Comparison of ENCODE assay signal across 8 cellular contexts in genomic region chr18:63155169-63155852, GRCh38.
A peak's percentile ranks its signal among the peaks of the same experiment; 100 is the strongest.
DNase-seq lines count a peak whose midpoint lies in the region; ATAC-seq and TF ChIP-seq lines count a peak whose summit lies in the region.

No MANE protein-coding gene starts in this region.

- H3K4me3 ChIP-seq in PC-3 (ENCODE audit: low read length) (peak overlapping the region; percentile 39), gastrocnemius medialis (peak overlapping the region; percentile 15 to 42 (median 31))

- H3K4me1 ChIP-seq in PC-3 (ENCODE audit: insufficient read depth, low read length), result peaks cover 7% of the 10 kb centered on the region; the same call in 1 of the 2 replicates
- peaks cover 27 to 34% of the 10 kb centered on the region in 2 donors for H3K4me1 ChIP-seq in gastrocnemius medialis

- in situ Hi-C loops in gastrocnemius medialis (cut with MboI; ENCODE audit: low sequenced_read_pairs in 4 of 4), result loop anchor here in 1 of 4 donors (10.0 kb wide), 1 partner anchor 99 kb away; no protein-coding TSS in a partner anchor

- no peak for TF ChIP-seq POLR2A in gastrocnemius medialis (IDR thresholded peaks at IDR 0.05)

- no peaks in the 10 kb centered on the region for H4K20me1 ChIP-seq in PC-3 (ENCODE audit: low read length)

- TF ChIP-seq CTCF in PC-3 (conservative IDR thresholded peaks at IDR 0.05; ENCODE audit: low read depth, low read length) (peak; percentile 75), gastrocnemius medialis (IDR thresholded peaks at IDR 0.05 in 4 of 5, conservative IDR thresholded peaks at IDR 0.05 in 1 of 5) (peak; percentile 76 to 85 (median 80))

- H3K9me3 ChIP-seq in PC-3 (ENCODE audit: low read length) (no peaks in the 10 kb centered on the region), gastrocnemius medialis (no peaks in the 10 kb centered on the region)

- peak overlapping the region; percentile 65 for H3K4me2 ChIP-seq in PC-3 (ENCODE audit: low read length)

- TF ChIP-seq EP300 in Ishikawa (IDR thresholded peaks at IDR 0.05; ENCODE audit: borderline replicate concordance), result no peak

- no peaks in the 10 kb centered on the region for H3K79me2 ChIP-seq in PC-3 (ENCODE audit: low read length)

- no peaks in the 10 kb centered on the region for H3K9me2 ChIP-seq in PC-3 (replicated peaks; ENCODE audit: low read length)

- POLR2A ChIA-PET in PC-3 (lab: Charles Lee; ENCODE audit: unreplicated experiment), result no interaction called here

- BruUV-seq in PC-3 (replicated peaks; lab: Mats Ljungman, UMichigan), result no TSS peak

- CTCF ChIA-PET in PC-3 (lab: Charles Lee), result interaction anchor here (0.6 kb wide), 1 partner anchor 24 kb away, joined by 3 read pairs; no protein-coding TSS in a partner anchor

- DNase-seq in DMS153 treated with DMSO at 0.1 percent for 48 hours (lab: John Stamatoyannopoulos, UW; ENCODE audit: unreplicated experiment) (peak; percentile 96), PC-3 (peak; percentile 55), Right ventricle myocardium superior (peak; percentile 64), gastrocnemius medialis (peak; percentile 58 to 77), mesenteric fat pad (ENCODE audit: low spot score) (no peak)
- peak; percentile 92 for DNase-seq in activated effector memory CD4-positive, alpha-beta T cell treated with anti-CD3 and anti-CD28 coated beads, Interleukin-2, amount 50 U/mL, for 16 hours

- peaks cover 36% of the 10 kb centered on the region for H3K27me3 ChIP-seq in PC-3 (ENCODE audit: low read length)
- H3K27me3 ChIP-seq in gastrocnemius medialis, result no peaks in the 10 kb centered on the region

- ATAC-seq in GM21528 (IDR thresholded peaks at IDR 0.05; ENCODE audit: low FRiP score, unreplicated experiment) (peak; percentile 48), PC-3 (peak; percentile 63; the same call in 1 of the 2 replicates), Right ventricle myocardium superior (ENCODE audit: poor library complexity) (peak; percentile 92), gastrocnemius medialis (peak; percentile 71 to 92)

- no peak overlapping the region for H3K27ac ChIP-seq in PC-3 (ENCODE audit: low read length)
- peak overlapping the region in 3 of 4 donors; percentile 60 to 82 (median 63) for H3K27ac ChIP-seq in gastrocnemius medialis

- peak; percentile 73 for TF ChIP-seq RAD21 in Ishikawa (IDR thresholded peaks at IDR 0.05; ENCODE audit: low read depth)

- H3F3A ChIP-seq in PC-3 (ENCODE audit: low read length, unreplicated experiment), result no peaks in the 10 kb centered on the region

- H3K36me3 ChIP-seq in PC-3 (ENCODE audit: low read depth, low read length), result no peaks in the 10 kb centered on the region
- no peaks in the 10 kb centered on the region for H3K36me3 ChIP-seq in gastrocnemius medialis

- peak overlapping the region; percentile 56; the same call in 1 of the 2 replicates for H2AFZ ChIP-seq in PC-3 (ENCODE audit: low read length)

- no peak overlapping the region for H3K9ac ChIP-seq in PC-3 (ENCODE audit: low read length)

- intact Hi-C loops in PC-3 (cut with micrococcal nuclease) (no loop called here), Right ventricle myocardium superior (cut with DNase I) (no loop called here), gastrocnemius medialis (cut with DNase I; ENCODE audit: low total_unique reads) (loop anchor here (1.0 to 10.0 kb wide), 3 partner anchors 25 to 141 kb away; no protein-coding TSS in a partner anchor)

TF ChIP-seq in Ishikawa, 13 proteins besides CTCF, POLR2A, EP300 and RAD21:
- TF ChIP-seq TEAD4 (IDR thresholded peaks at IDR 0.05), result peak; percentile 17; the same call in 1 of the 2 replicates
- TF ChIP-seq TCF12 (IDR thresholded peaks at IDR 0.05; ENCODE audit: low read depth), result 0 out of 2 replicates have a peak, but pooled peaks have one; percentile 36
- TF ChIP-seq EGR1 (IDR thresholded peaks at IDR 0.05), result no peak
- 0 out of 2 replicates have a peak, but pooled peaks have one; percentile 22 for TF ChIP-seq YY1 (IDR thresholded peaks at IDR 0.05; ENCODE audit: low read depth)
- TF ChIP-seq NFIC (IDR thresholded peaks at IDR 0.05), result peak; percentile 77
- peak; percentile 41; the same call in 1 of the 2 replicates for TF ChIP-seq MAX (IDR thresholded peaks at IDR 0.05)
- no peak for TF ChIP-seq USF1 (IDR thresholded peaks at IDR 0.05)
- TF ChIP-seq ZBTB7A (IDR thresholded peaks at IDR 0.05; ENCODE audit: low read depth), result peak; percentile 78; the same call in 1 of the 2 replicates
- TF ChIP-seq CEBPB (IDR thresholded peaks at IDR 0.05), result no peak
TF ChIP-seq in Ishikawa: peak in this region for 6.
